ENCODE assay signal across 25 cellular contexts in genomic region chr10:30993155-30993554, GRCh38. TPM values are rescaled to one million over a fixed set of nuclear protein-coding genes. Genes with fewer than 3 reads are reported as not detected.
A peak's percentile ranks its signal among the peaks of the same experiment; 100 is the strongest.
DNase-seq lines count a peak whose midpoint lies in the region; ATAC-seq, FAIRE-seq and TF ChIP-seq lines count a peak whose summit lies in the region.
"Had no signal": no experiment of that assay in that cellular context is flagged by ENCODE, and none has a peak within 500 bp of the region (broad histone marks: within the 10 kb centered on the region; RNA-seq: fewer than 3 reads in every experiment).

No MANE protein-coding gene starts in this region.

- H3K36me3 ChIP-seq in HEK293 (ENCODE audit: control insufficient read depth in 2 of 2, insufficient read depth in 1 of 2, low read length in 2 of 2) = no peaks in the 10 kb centered on the region
- H3K36me3 ChIP-seq: BE2C had no signal

- H3K9me3 Mint-ChIP-seq in CD14-positive monocyte = peaks cover 2 to 17% (median 13%) of the 10 kb centered on the region in 7 donors
- H3K9me3 Mint-ChIP-seq in endothelial cell (ENCODE audit: unreplicated experiment) = peaks cover 4% of the 10 kb centered on the region
- peaks cover 13% of the 10 kb centered on the region for H3K9me3 Mint-ChIP-seq in osteocyte (ENCODE audit: unreplicated experiment)

- no peak overlapping the region for H3K27ac ChIP-seq in HEK293 (ENCODE audit: extremely low read depth, low read depth, low read length)
- H3K27ac ChIP-seq: KMS-11, PC-9, RWPE1 had no signal

- no peak for TF ChIP-seq POLR2A in GM12891 (IDR thresholded peaks at IDR 0.05; ENCODE audit: low read depth, low read length)

- H3K4me1 Mint-ChIP-seq in CD14-positive monocyte = peaks cover 76% of the 10 kb centered on the region
- H3K4me1 Mint-ChIP-seq in endothelial cell (ENCODE audit: unreplicated experiment) = no peaks in the 10 kb centered on the region
- H3K4me1 Mint-ChIP-seq in osteocyte (ENCODE audit: unreplicated experiment) = peaks cover 22% of the 10 kb centered on the region

- FAIRE-seq in GM12891 (lab: Jason Lieb, UNC) = no peak
- FAIRE-seq: GM18507, H54 had no signal

- no peak for DNase-seq in CD14-positive monocyte (ENCODE audit: low spot score)
- DNase-seq in endothelial cell (ENCODE audit: low spot score) = no peak
- no peak for DNase-seq in osteocyte (ENCODE audit: extremely low spot score, unreplicated experiment)
- no peak for DNase-seq in GM12891 (ENCODE audit: insufficient read length, low spot score)
- DNase-seq in iPS-NIHi11 (ENCODE audit: low spot score) = no peak
- no peak for DNase-seq in omental fat pad (ENCODE audit: low spot score)
- DNase-seq: BE2C, Calu3, DMS79 treated with DMSO at 0.1 percent for 48 hours, MM.1S, NCI-H1417, NCI-H1694, NCI-H2029 treated with DMSO at 0.1 percent for 48 hours, NCI-H446 treated with DMSO at 0.1 percent for 48 hours, NCI-H526, NCI-H82, PC-9, SHP77 treated with DMSO at 0.1 percent for 48 hours had no signal

- CTCF ChIA-PET in HEK293 (lab: Yijun Ruan, JAX) = no interaction called here

- no peaks in the 10 kb centered on the region for H3K27me3 Mint-ChIP-seq in CD14-positive monocyte (ENCODE audit: low read depth in 3 of 3)
- no peaks in the 10 kb centered on the region for H3K27me3 Mint-ChIP-seq in endothelial cell (ENCODE audit: unreplicated experiment)
- H3K27me3 Mint-ChIP-seq in osteocyte (ENCODE audit: unreplicated experiment) = no peaks in the 10 kb centered on the region
- H3K27me3 Mint-ChIP-seq: IgD-negative memory B cell had no signal

- peaks cover 18 to 35% of the 10 kb centered on the region in 2 donors for H3K36me3 Mint-ChIP-seq in CD14-positive monocyte
- peaks cover 14% of the 10 kb centered on the region for H3K36me3 Mint-ChIP-seq in endothelial cell (ENCODE audit: low read depth, unreplicated experiment)
- peaks cover 10% of the 10 kb centered on the region for H3K36me3 Mint-ChIP-seq in osteocyte (ENCODE audit: unreplicated experiment)
- H3K36me3 Mint-ChIP-seq: IgD-negative memory B cell had no signal

- no peak for ATAC-seq in HG02763 (IDR thresholded peaks at IDR 0.05; ENCODE audit: unreplicated experiment)
- ATAC-seq in omental fat pad (ENCODE audit: low FRiP score) = no peak

- H3K9me3 ChIP-seq in HEK293 (ENCODE audit: control insufficient read depth, insufficient read depth, low read depth, low read length) = no peaks in the 10 kb centered on the region

- POLR2A ChIA-PET in HEK293 (lab: Yijun Ruan, JAX) = no interaction called here

- TF ChIP-seq CTCF in CD14-positive monocyte (IDR thresholded peaks at IDR 0.05) (no peak), HEK293 (tag by site-specific recombination; IDR thresholded peaks at IDR 0.05) (no peak), endothelial cell (IDR thresholded peaks at IDR 0.05; ENCODE audit: unreplicated experiment) (no peak), osteocyte (IDR thresholded peaks at IDR 0.05) (no peak), omental fat pad (IDR thresholded peaks at IDR 0.05) (no peak)

- H3K27ac Mint-ChIP-seq in CD14-positive monocyte = peak overlapping the region in 5 of 7 donors; percentile 5 to 73 (median 15)
- H3K27ac Mint-ChIP-seq in endothelial cell (ENCODE audit: unreplicated experiment) = no peak overlapping the region
- peak overlapping the region; percentile 14 for H3K27ac Mint-ChIP-seq in osteocyte (ENCODE audit: unreplicated experiment)
- H3K27ac Mint-ChIP-seq: IgD-negative memory B cell had no signal

- intact Hi-C loops in CD14-positive monocyte (cut with micrococcal nuclease) = no loop called here

- H3K4me1 ChIP-seq in HEK293 (ENCODE audit: control insufficient read depth, insufficient read depth, low read length) = no peaks in the 10 kb centered on the region
- H3K4me1 ChIP-seq: BE2C had no signal

- H3K4me3 Mint-ChIP-seq in CD14-positive monocyte (no peak overlapping the region), endothelial cell (ENCODE audit: unreplicated experiment) (peak overlapping the region; percentile 25), osteocyte (ENCODE audit: unreplicated experiment) (no peak overlapping the region)

- H3K4me3 ChIP-seq in HEK293 (ENCODE audit: low read depth, low read length) = no peak overlapping the region
- H3K4me3 ChIP-seq: PC-9 had no signal

TF ChIP-seq in HEK293, 187 proteins besides CTCF, POLR2A, EP300 and RAD21:
- no peak for TF ChIP-seq ZNF600 (tag by site-specific recombination; IDR thresholded peaks at IDR 0.05)
- TF ChIP-seq, protein P1, sequence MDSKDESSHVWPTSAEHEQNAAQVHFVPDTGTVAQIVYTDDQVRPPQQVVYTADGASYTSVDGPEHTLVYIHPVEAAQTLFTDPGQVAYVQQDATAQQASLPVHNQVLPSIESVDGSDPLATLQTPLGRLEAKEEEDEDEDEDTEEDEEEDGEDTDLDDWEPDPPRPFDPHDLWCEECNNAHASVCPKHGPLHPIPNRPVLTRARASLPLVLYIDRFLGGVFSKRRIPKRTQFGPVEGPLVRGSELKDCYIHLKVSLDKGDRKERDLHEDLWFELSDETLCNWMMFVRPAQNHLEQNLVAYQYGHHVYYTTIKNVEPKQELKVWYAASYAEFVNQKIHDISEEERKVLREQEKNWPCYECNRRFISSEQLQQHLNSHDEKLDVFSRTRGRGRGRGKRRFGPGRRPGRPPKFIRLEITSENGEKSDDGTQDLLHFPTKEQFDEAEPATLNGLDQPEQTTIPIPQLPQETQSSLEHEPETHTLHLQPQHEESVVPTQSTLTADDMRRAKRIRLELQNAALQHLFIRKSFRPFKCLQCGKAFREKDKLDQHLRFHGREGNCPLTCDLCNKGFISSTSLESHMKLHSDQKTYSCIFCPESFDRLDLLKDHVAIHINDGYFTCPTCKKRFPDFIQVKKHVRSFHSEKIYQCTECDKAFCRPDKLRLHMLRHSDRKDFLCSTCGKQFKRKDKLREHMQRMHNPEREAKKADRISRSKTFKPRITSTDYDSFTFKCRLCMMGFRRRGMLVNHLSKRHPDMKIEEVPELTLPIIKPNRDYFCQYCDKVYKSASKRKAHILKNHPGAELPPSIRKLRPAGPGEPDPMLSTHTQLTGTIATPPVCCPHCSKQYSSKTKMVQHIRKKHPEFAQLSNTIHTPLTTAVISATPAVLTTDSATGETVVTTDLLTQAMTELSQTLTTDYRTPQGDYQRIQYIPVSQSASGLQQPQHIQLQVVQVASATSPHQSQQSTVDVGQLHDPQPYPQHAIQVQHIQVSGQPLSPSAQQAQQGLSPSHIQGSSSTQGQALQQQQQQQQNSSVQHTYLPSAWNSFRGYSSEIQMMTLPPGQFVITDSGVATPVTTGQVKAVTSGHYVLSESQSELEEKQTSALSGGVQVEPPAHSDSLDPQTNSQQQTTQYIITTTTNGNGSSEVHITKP (tag by site-specific recombination; IDR thresholded peaks at IDR 0.05) = no peak
- TF ChIP-seq ZNF585B (tag by site-specific recombination; IDR thresholded peaks at IDR 0.05) = peak; percentile 75

TF ChIP-seq in GM12891, 5 proteins besides CTCF, POLR2A, EP300 and RAD21:
- TF ChIP-seq POLR2AphosphoS5 (IDR thresholded peaks at IDR 0.05; ENCODE audit: low read depth, low read length) (no peak), POU2F2 (IDR thresholded peaks at IDR 0.05; ENCODE audit: low read depth, low read length) (no peak)

RNA-seq across cellular contexts. Expression of gene ZNF438, which starts 38.5 kb away (rescaled TPM):
- polyA plus RNA-seq in CD14-positive monocyte = 1 to 10 TPM; 5.4 to 9.3 TPM
- total RNA-seq in endothelial cell (ENCODE audit: unreplicated experiment) (4.3 TPM), osteocyte (4.8 and 6.7 TPM in 2 replicates), omental fat pad (10 to 100 TPM in 3 of 4 donors, 1 to 10 TPM in 1; 8.9 to 22.9 (median 12.3) TPM)
- polyA plus RNA-seq in GM12891 (2012; ENCODE audit: low read depth, missing spikeins) = 0.77 TPM
